8 cellular contexts compared by ENCODE assay signal in the genomic region with DNA sequence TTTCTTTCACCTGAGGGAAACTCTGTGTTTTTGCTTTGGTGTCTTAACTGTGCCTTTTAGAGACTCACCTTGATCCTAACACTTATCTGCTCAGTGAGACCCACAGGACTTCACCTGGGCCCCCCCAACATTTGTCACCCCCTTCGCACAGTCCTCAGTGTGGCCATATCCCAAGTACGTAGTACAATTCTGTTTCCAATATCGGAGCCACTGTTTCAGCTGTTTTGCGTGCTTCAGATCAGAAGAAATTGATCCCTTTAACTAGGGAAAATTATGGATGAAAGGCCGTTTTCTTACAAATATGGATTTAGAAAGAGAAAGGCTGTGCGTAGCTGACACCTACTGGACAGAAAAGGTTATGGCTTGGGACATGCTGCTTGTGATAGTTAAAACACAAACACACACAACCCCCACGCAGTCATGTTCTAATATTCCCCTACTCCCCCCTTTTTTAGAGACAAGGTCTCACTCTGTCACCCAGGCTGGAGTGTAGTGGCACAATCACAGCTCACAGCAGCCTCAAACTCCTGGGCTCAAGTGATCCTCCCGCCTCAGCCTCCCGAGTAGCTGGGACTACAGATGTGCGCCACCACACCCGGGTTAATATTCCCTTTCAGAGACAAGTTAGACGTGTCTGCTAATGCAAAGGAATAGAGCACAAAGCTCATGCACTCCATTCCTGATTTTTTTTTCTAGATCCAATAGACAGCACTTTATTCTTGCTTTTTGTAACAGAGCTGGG. TPM values are rescaled to one million over a fixed set of nuclear protein-coding genes. Genes with fewer than 3 reads are reported as not detected.
DNase-seq lines count a peak whose midpoint lies in the region; ATAC-seq and TF ChIP-seq lines count a peak whose summit lies in the region.

No MANE protein-coding gene starts in this region.

- POLR2A ChIA-PET in SK-N-SH (lab: Yijun Ruan, JAX), result no interaction called here

- peaks cover 11% of the 10 kb centered on the region for H3K4me1 Mint-ChIP-seq in nephron progenitor cell

- H3K27ac Mint-ChIP-seq in nephron progenitor cell, result no peak overlapping the region

- ATAC-seq in HG03378 (IDR thresholded peaks at IDR 0.05; ENCODE audit: unreplicated experiment) (no peak), GM21447 (IDR thresholded peaks at IDR 0.05; ENCODE audit: unreplicated experiment) (no peak)

- no peak overlapping the region for H3K4me3 Mint-ChIP-seq in nephron progenitor cell

- WGBS in SK-N-SH (ENCODE audit: low lambda C conversion rate), result 24% methylated on average over 12 of the region's 12 CpGs
- 47% methylated on average over 12 of the region's 12 CpGs for WGBS in esophagus muscularis mucosa

- no peaks in the 10 kb centered on the region for H4K20me1 ChIP-seq in SK-N-SH (ENCODE audit: insufficient read depth)

- TF ChIP-seq CTCF in SK-N-SH (IDR thresholded peaks at IDR 0.05) (peak; percentile 85), esophagus muscularis mucosa (IDR thresholded peaks at IDR 0.05) (peak; percentile 82 to 95 (median 83)), nephron progenitor cell (IDR thresholded peaks at IDR 0.05) (peak; percentile 70)

- H3K9me2 ChIP-seq in SK-N-SH, result no peaks in the 10 kb centered on the region

- CTCF ChIA-PET in SK-N-SH (lab: Yijun Ruan, JAX), result interaction anchor here (0.7 to 16.8 kb wide), 36 partner anchors 11 to 631 kb away, joined by 3 to 495 read pairs (median 4); a partner anchor contains a TSS

- no peaks in the 10 kb centered on the region for H3K79me2 ChIP-seq in SK-N-SH (ENCODE audit: insufficient read depth)

- H3K4me1 ChIP-seq in SK-N-SH (ENCODE audit: control insufficient read depth in 1 of 2, insufficient read depth in 2 of 2, low read depth in 1 of 2, low read length in 1 of 2), result peaks cover 0 to 2% of the 10 kb centered on the region in 2 experiments; a peak in 1 of 4 replicates
- peaks cover 0 to 14% (median 10%) of the 10 kb centered on the region in 4 donors for H3K4me1 ChIP-seq in esophagus muscularis mucosa

- no peak overlapping the region for H3K4me2 ChIP-seq in SK-N-SH

- no peak for TF ChIP-seq POLR2A in esophagus muscularis mucosa (IDR thresholded peaks at IDR 0.05; ENCODE audit: low read depth)

- no peak overlapping the region for H2AFZ ChIP-seq in SK-N-SH (ENCODE audit: low read depth)

- H3K9me3 Mint-ChIP-seq in nephron progenitor cell, result no peaks in the 10 kb centered on the region

- intact Hi-C loops in esophagus muscularis mucosa (cut with DNase I), result loop anchor here (1.0 kb wide), 1 partner anchor 67 kb away; no protein-coding TSS in a partner anchor

- no peaks in the 10 kb centered on the region for H3K27me3 Mint-ChIP-seq in nephron progenitor cell (ENCODE audit: low read depth, poor library complexity)

- no peaks in the 10 kb centered on the region for H3F3A ChIP-seq in SK-N-SH (replicated peaks; ENCODE audit: insufficient read depth)

- no peak for TF ChIP-seq EP300 in SK-N-SH (IDR thresholded peaks at IDR 0.05; ENCODE audit: borderline replicate concordance in 1 of 2, low read depth in 1 of 2, low read length in 1 of 2)
- no peak for TF ChIP-seq EP300 in esophagus muscularis mucosa (IDR thresholded peaks at IDR 0.05)

- no peaks in the 10 kb centered on the region for H3K9me3 ChIP-seq in SK-N-SH
- H3K9me3 ChIP-seq in esophagus muscularis mucosa, result no peaks in the 10 kb centered on the region

- H3K4me3 ChIP-seq in SK-N-SH (ENCODE audit: low read depth in 2 of 2, low read length in 1 of 2) (no peak overlapping the region; a peak in 1 of 4 replicates), esophagus muscularis mucosa (no peak overlapping the region)

- H3K27me3 ChIP-seq in SK-N-SH (ENCODE audit: insufficient read depth), result peaks cover 20% of the 10 kb centered on the region
- H3K27me3 ChIP-seq in esophagus muscularis mucosa, result no peaks in the 10 kb centered on the region

- no peaks in the 10 kb centered on the region for H3K36me3 Mint-ChIP-seq in nephron progenitor cell (ENCODE audit: low read depth)

- DNase-seq in activated CD8-positive, alpha-beta memory T cell treated with anti-CD3 and anti-CD28 coated beads, Interleukin-2, amount 50 U/mL, for 4 hours, result peak; percentile 22
- DNase-seq in activated CD8-positive, alpha-beta memory T cell treated with anti-CD3 and anti-CD28 coated beads, Interleukin-2, amount 50 U/mL, for 48 hours, result no peak
- DNase-seq in M059J (ENCODE audit: low read depth) (peak; percentile 58), SK-N-SH (peak; percentile 63), esophagus muscularis mucosa (ENCODE audit: extremely low spot score) (no peak), nephron progenitor cell (peak; percentile 23)

- H3K27ac ChIP-seq in SK-N-SH (ENCODE audit: low read depth in 2 of 2, low read length in 1 of 2), result no peak overlapping the region
- no peak overlapping the region for H3K27ac ChIP-seq in esophagus muscularis mucosa (replicated peaks in 1 of 4)

- H3K9ac ChIP-seq in SK-N-SH, result no peak overlapping the region

- TF ChIP-seq RAD21 in SK-N-SH (IDR thresholded peaks at IDR 0.05; ENCODE audit: low read length), result peak; percentile 91

- H3K36me3 ChIP-seq in SK-N-SH (replicated peaks in 1 of 2; ENCODE audit: control insufficient read depth in 1 of 2, insufficient read depth in 2 of 2, low read length in 1 of 2) (no peaks in the 10 kb centered on the region), esophagus muscularis mucosa (no peaks in the 10 kb centered on the region)

TF ChIP-seq in SK-N-SH, 30 proteins besides CTCF, POLR2A, EP300 and RAD21:
- peak; percentile 93 for TF ChIP-seq SMC3 (IDR thresholded peaks at IDR 0.05; ENCODE audit: low read depth, low read length)
- TF ChIP-seq RCOR1 (IDR thresholded peaks at IDR 0.05; ENCODE audit: low read length), result no peak

RNA-seq across cellular contexts. Expression of a gene that starts 3.6 kb away (rescaled TPM):
- total RNA-seq in M059J (2014; rRNA removed; shearing (Covaris generic)), result 3.0 and 4.0 TPM in 2 replicates
- polyA plus RNA-seq in SK-N-SH (2012; rRNA removed), result 0.96 and 1.4 TPM in 2 replicates
- polyA plus RNA-seq in SK-N-SH (2012; cell fraction: cytosol; rRNA removed), result 0.75 and 1.4 TPM in 2 replicates
- 1.1 and 1.2 TPM in 2 replicates for polyA plus RNA-seq in SK-N-SH (2012; cell fraction: nucleus; rRNA removed)
- 10 to 100 TPM; 19.5 to 48.3 (median 32.5) TPM for total RNA-seq in esophagus muscularis mucosa

RNA-seq across cellular contexts. Expression of a gene that starts 50.7 kb away (rescaled TPM):
- not detected in 2 replicates for total RNA-seq in M059J (2014; rRNA removed; shearing (Covaris generic))
- polyA plus RNA-seq in SK-N-SH (2012; rRNA removed), result not detected in 2 replicates
- polyA plus RNA-seq in SK-N-SH (2012; cell fraction: cytosol; rRNA removed), result not detected in 2 replicates
- polyA plus RNA-seq in SK-N-SH (2012; cell fraction: nucleus; rRNA removed), result not detected in 2 replicates
- under 1 TPM in 1 of 4 donors, not detected in 3; 0.33 TPM for total RNA-seq in esophagus muscularis mucosa

Comparison
In these comparisons a context has a peak if more than half of its experiments do, and no peak if none do; other contexts are left out.
1. DNase-seq: peak in activated CD8-positive, alpha-beta memory T cell treated with anti-CD3 and anti-CD28 coated beads, Interleukin-2, amount 50 U/mL, for 4 hours (single experiment), M059J (single experiment), SK-N-SH (single experiment) and nephron progenitor cell (single experiment); none in activated CD8-positive, alpha-beta memory T cell treated with anti-CD3 and anti-CD28 coated beads, Interleukin-2, amount 50 U/mL, for 48 hours (single experiment) and esophagus muscularis mucosa (single experiment).
2. Peak in every context shown above with its lines, with median percentiles within 50 percentile points of each other: CTCF ChIP-seq.